ENCODE assay signal across 1 cellular context in genomic region chr11:44090539-44090938, GRCh38.
TF ChIP-seq lines count a peak whose summit lies in the region.

No MANE protein-coding gene starts in this region.

TF ChIP-seq in endothelial cell of umbilical vein, 7 proteins besides CTCF, POLR2A, EP300 and RAD21:
- peak; percentile 6 for TF ChIP-seq JUN (IDR thresholded peaks at IDR 0.05; ENCODE audit: borderline replicate concordance, insufficient read depth, insufficient read length, low read depth)
- no peak for TF ChIP-seq MYC (IDR thresholded peaks at IDR 0.05; ENCODE audit: low read depth, low read length)
- TF ChIP-seq POLR2AphosphoS5 (IDR thresholded peaks at IDR 0.05; ENCODE audit: insufficient read depth, low read depth, low read length), result peak; percentile 46
- no peak for TF ChIP-seq EZH2 (IDR thresholded peaks at IDR 0.05; ENCODE audit: borderline replicate concordance, low read depth, low read length, severe bottlenecking)
- TF ChIP-seq, protein P1, sequence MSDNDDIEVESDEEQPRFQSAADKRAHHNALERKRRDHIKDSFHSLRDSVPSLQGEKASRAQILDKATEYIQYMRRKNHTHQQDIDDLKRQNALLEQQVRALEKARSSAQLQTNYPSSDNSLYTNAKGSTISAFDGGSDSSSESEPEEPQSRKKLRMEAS (IDR thresholded peaks at IDR 0.05; ENCODE audit: insufficient read depth, insufficient read length), result no peak
- TF ChIP-seq GATA2 (IDR thresholded peaks at IDR 0.05; ENCODE audit: insufficient read depth, insufficient read length, low read depth, low read length), result peak; percentile 95
- peak; percentile 6 for TF ChIP-seq FOS (IDR thresholded peaks at IDR 0.05; ENCODE audit: borderline replicate concordance, insufficient read depth, low read length)
